In the genomic region with DNA sequence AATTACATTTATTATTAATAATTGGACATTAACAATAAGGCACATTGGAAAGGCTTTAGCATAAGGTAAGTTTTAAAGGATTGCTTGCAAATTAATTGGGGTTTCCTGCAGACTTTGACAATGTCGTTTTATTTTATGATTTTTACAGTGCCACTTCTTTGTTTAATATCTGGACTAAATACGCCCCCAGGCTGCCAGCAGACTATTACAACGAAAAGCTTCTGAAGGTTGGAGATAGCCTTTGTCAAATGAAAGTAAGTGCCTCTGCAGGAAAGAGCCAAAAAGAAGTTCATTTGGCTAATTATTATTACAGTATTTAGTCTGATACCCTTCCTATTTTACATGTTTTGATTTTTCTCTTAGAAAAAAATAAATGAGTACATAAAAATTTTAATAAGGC, we compare ENCODE assay signal across 1 cellular context.
TF ChIP-seq lines count a peak whose summit lies in the region.

No MANE protein-coding gene starts in this region.

TF ChIP-seq in GM23338, 12 proteins besides CTCF, POLR2A, EP300 and RAD21 (continued from another document):
- TF ChIP-seq, protein P1, sequence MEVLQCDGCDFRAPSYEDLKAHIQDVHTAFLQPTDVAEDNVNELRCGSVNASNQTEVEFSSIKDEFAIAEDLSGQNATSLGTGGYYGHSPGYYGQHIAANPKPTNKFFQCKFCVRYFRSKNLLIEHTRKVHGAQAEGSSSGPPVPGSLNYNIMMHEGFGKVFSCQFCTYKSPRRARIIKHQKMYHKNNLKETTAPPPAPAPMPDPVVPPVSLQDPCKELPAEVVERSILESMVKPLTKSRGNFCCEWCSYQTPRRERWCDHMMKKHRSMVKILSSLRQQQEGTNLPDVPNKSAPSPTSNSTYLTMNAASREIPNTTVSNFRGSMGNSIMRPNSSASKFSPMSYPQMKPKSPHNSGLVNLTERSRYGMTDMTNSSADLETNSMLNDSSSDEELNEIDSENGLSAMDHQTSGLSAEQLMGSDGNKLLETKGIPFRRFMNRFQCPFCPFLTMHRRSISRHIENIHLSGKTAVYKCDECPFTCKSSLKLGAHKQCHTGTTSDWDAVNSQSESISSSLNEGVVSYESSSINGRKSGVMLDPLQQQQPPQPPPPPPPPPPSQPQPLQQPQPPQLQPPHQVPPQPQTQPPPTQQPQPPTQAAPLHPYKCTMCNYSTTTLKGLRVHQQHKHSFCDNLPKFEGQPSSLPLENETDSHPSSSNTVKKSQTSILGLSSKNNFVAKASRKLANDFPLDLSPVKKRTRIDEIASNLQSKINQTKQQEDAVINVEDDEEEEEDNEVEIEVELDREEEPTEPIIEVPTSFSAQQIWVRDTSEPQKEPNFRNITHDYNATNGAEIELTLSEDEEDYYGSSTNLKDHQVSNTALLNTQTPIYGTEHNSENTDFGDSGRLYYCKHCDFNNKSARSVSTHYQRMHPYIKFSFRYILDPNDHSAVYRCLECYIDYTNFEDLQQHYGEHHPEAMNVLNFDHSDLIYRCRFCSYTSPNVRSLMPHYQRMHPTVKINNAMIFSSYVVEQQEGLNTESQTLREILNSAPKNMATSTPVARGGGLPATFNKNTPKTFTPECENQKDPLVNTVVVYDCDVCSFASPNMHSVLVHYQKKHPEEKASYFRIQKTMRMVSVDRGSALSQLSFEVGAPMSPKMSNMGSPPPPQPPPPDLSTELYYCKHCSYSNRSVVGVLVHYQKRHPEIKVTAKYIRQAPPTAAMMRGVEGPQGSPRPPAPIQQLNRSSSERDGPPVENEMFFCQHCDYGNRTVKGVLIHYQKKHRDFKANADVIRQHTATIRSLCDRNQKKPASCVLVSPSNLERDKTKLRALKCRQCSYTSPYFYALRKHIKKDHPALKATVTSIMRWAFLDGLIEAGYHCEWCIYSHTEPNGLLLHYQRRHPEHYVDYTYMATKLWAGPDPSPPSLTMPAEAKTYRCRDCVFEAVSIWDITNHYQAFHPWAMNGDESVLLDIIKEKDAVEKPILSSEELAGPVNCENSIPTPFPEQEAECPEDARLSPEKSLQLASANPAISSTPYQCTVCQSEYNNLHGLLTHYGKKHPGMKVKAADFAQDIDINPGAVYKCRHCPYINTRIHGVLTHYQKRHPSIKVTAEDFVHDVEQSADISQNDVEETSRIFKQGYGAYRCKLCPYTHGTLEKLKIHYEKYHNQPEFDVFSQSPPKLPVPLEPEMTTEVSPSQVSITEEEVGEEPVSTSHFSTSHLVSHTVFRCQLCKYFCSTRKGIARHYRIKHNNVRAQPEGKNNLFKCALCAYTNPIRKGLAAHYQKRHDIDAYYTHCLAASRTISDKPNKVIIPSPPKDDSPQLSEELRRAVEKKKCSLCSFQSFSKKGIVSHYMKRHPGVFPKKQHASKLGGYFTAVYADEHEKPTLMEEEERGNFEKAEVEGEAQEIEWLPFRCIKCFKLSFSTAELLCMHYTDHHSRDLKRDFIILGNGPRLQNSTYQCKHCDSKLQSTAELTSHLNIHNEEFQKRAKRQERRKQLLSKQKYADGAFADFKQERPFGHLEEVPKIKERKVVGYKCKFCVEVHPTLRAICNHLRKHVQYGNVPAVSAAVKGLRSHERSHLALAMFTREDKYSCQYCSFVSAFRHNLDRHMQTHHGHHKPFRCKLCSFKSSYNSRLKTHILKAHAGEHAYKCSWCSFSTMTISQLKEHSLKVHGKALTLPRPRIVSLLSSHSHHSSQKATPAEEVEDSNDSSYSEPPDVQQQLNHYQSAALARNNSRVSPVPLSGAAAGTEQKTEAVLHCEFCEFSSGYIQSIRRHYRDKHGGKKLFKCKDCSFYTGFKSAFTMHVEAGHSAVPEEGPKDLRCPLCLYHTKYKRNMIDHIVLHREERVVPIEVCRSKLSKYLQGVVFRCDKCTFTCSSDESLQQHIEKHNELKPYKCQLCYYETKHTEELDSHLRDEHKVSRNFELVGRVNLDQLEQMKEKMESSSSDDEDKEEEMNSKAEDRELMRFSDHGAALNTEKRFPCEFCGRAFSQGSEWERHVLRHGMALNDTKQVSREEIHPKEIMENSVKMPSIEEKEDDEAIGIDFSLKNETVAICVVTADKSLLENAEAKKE (CRISPR knock-in tag; IDR thresholded peaks at IDR 0.05) = no peak
- TF ChIP-seq ZNF331 (CRISPR knock-in tag; IDR thresholded peaks at IDR 0.05; ENCODE audit: low read depth) = no peak
- TF ChIP-seq, protein P2, sequence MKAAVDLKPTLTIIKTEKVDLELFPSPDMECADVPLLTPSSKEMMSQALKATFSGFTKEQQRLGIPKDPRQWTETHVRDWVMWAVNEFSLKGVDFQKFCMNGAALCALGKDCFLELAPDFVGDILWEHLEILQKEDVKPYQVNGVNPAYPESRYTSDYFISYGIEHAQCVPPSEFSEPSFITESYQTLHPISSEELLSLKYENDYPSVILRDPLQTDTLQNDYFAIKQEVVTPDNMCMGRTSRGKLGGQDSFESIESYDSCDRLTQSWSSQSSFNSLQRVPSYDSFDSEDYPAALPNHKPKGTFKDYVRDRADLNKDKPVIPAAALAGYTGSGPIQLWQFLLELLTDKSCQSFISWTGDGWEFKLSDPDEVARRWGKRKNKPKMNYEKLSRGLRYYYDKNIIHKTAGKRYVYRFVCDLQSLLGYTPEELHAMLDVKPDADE (IDR thresholded peaks at IDR 0.05) = no peak
